Comparison of ENCODE assay signal across 19 cellular contexts in genomic region chr6:83633609-83634008, GRCh38.
"Had no signal": no experiment of that assay in that cellular context is flagged by ENCODE, and none has a peak within 500 bp of the region (broad histone marks: within the 10 kb centered on the region; RNA-seq: fewer than 3 reads in every experiment).

No MANE protein-coding gene starts in this region.

- H3K27ac Mint-ChIP-seq: activated CD4-positive, alpha-beta T cell treated with anti-CD3 and anti-CD28 coated beads for 36 hours; activated naive CD8-positive, alpha-beta T cell treated with anti-CD3 and anti-CD28 coated beads for 36 hours; mesothelial cell of epicardium; nephron progenitor cell; stimulated activated effector memory CD8-positive, alpha-beta T cell treated with anti-CD3 and anti-CD28 coated beads, Interleukin-12 subunit alpha, Interleukin-12 subunit beta, amount 100 ng/mL, for 72 hours; type B pancreatic cell had no signal

- H3K4me3 ChIP-seq: body of pancreas, dorsolateral prefrontal cortex, hepatocyte, lower lobe of right lung, sigmoid colon, stomach had no signal

- H3K9me3 Mint-ChIP-seq: activated naive CD8-positive, alpha-beta T cell treated with anti-CD3 and anti-CD28 coated beads for 36 hours; mesothelial cell of epicardium; nephron progenitor cell had no signal

- H3K79me2 ChIP-seq: hepatocyte had no signal

- H3K4me2 ChIP-seq: hepatocyte had no signal

- H3K27me3 ChIP-seq: body of pancreas, dorsolateral prefrontal cortex, hepatocyte, sigmoid colon, stomach had no signal

- ATAC-seq: activated CD4-positive, alpha-beta T cell treated with anti-CD3 and anti-CD28 coated beads for 36 hours; body of pancreas; foreskin keratinocyte; lower lobe of right lung; stimulated activated effector memory CD8-positive, alpha-beta T cell treated with anti-CD3 and anti-CD28 coated beads, Interleukin-12 subunit alpha, Interleukin-12 subunit beta, amount 100 ng/mL, for 72 hours had no signal

- H3K4me1 ChIP-seq: body of pancreas, foreskin keratinocyte, lower lobe of right lung, sigmoid colon, stomach had no signal

- H3K4me3 Mint-ChIP-seq: activated CD4-positive, alpha-beta T cell treated with anti-CD3 and anti-CD28 coated beads for 36 hours; activated naive CD8-positive, alpha-beta T cell treated with anti-CD3 and anti-CD28 coated beads for 36 hours; mesothelial cell of epicardium; nephron progenitor cell; stimulated activated effector memory CD8-positive, alpha-beta T cell treated with anti-CD3 and anti-CD28 coated beads, Interleukin-12 subunit alpha, Interleukin-12 subunit beta, amount 100 ng/mL, for 72 hours; type B pancreatic cell had no signal

- H3K4me1 Mint-ChIP-seq: activated CD4-positive, alpha-beta T cell treated with anti-CD3 and anti-CD28 coated beads for 36 hours; activated naive CD8-positive, alpha-beta T cell treated with anti-CD3 and anti-CD28 coated beads for 36 hours; mesothelial cell of epicardium; nephron progenitor cell; stimulated activated effector memory CD8-positive, alpha-beta T cell treated with anti-CD3 and anti-CD28 coated beads, Interleukin-12 subunit alpha, Interleukin-12 subunit beta, amount 100 ng/mL, for 72 hours had no signal

- H3K27me3 Mint-ChIP-seq: activated CD4-positive, alpha-beta T cell treated with anti-CD3 and anti-CD28 coated beads for 36 hours; activated naive CD8-positive, alpha-beta T cell treated with anti-CD3 and anti-CD28 coated beads for 36 hours; type B pancreatic cell had no signal

- H3K36me3 ChIP-seq: lower lobe of right lung, sigmoid colon, stomach had no signal

- H3K27ac ChIP-seq: body of pancreas, dorsolateral prefrontal cortex, foreskin keratinocyte, hepatocyte, lower lobe of right lung, sigmoid colon, stomach had no signal

- DNase-seq: activated CD4-positive, alpha-beta T cell treated with anti-CD3 and anti-CD28 coated beads for 36 hours; activated CD4-positive, alpha-beta T cell treated with anti-CD3 and anti-CD28 coated beads, Interleukin-2, amount 50 U/mL, for 48 hours; activated naive CD8-positive, alpha-beta T cell treated with anti-CD3 and anti-CD28 coated beads for 36 hours; activated T-cell treated with anti-CD3 and anti-CD28 coated beads for 4 hours; amygdala; body of pancreas; dorsolateral prefrontal cortex; foreskin keratinocyte; lower lobe of right lung; nephron progenitor cell; occipital lobe; sigmoid colon; stimulated activated CD4-positive, alpha-beta T cell treated with anti-CD3 and anti-CD28 coated beads, Interleukin-4, amount 100 ng/mL, for 24 hours; stomach; T-helper 2 cell had no signal

- H2AFZ ChIP-seq: hepatocyte had no signal

- H3K36me3 Mint-ChIP-seq: activated naive CD8-positive, alpha-beta T cell treated with anti-CD3 and anti-CD28 coated beads for 36 hours; mesothelial cell of epicardium; stimulated activated effector memory CD8-positive, alpha-beta T cell treated with anti-CD3 and anti-CD28 coated beads, Interleukin-12 subunit alpha, Interleukin-12 subunit beta, amount 100 ng/mL, for 72 hours; type B pancreatic cell had no signal

- H3K9me3 ChIP-seq: body of pancreas, lower lobe of right lung, sigmoid colon had no signal
